25 cellular contexts compared by ENCODE assay signal in the genomic region with DNA sequence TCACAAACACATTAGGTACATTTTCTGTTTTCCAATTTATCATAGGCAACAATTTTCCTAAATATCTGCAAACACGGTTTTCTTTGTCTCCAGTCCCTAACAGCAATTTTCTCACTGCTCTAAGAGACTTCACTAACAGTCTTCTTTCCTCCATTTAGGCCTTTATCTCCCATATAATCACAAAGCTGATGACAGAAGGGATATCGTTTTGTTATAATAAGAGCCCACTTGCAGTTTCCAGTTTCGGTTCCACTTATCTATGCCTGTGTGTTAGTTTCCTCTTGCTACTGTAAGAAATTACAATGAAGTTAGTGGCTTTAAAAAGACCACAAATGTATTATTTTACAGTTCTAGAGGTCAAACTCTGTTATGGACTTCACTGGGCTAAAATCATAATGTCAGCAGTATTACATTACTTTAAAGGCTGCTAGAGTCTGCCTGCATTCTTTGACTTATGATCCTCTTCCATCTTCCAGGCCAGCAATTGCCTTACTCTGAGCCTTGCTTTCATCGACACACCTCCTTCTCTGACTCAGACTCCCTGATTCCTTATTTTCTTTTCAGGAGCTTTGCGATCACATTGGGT.
DNase-seq lines count a peak whose midpoint lies in the region; ATAC-seq and TF ChIP-seq lines count a peak whose summit lies in the region.
"Had no signal": no experiment of that assay in that cellular context is flagged by ENCODE, and none has a peak within 500 bp of the region (broad histone marks: within the 10 kb centered on the region; RNA-seq: fewer than 3 reads in every experiment).

No MANE protein-coding gene starts in this region.

- intact Hi-C loops in activated CD4-positive, alpha-beta T cell treated with anti-CD3 and anti-CD28 coated beads, Interleukin-2, amount 10 ng/mL, durations not matched to agents 24 days and 14 days (cut with micrococcal nuclease): no loop called here

- H3K4me3 ChIP-seq in fibroblast of villous mesenchyme (ENCODE audit: low read depth, low read length): no peak overlapping the region
- H3K4me3 ChIP-seq: lower lobe of right lung, pancreas, thyroid gland had no signal

- no peaks in the 10 kb centered on the region for H3K27me3 Mint-ChIP-seq in HFFc6 (ENCODE audit: insufficient read depth)
- H3K27me3 Mint-ChIP-seq in activated CD4-positive, alpha-beta T cell treated with anti-CD3 and anti-CD28 coated beads, Interleukin-2, amount 10 ng/mL, durations not matched to agents 24 days and 14 days: no peaks in the 10 kb centered on the region
- H3K27me3 Mint-ChIP-seq: activated CD8-positive, alpha-beta T cell treated with anti-CD3 and anti-CD28 coated beads for 36 hours; activated naive CD4-positive, alpha-beta T cell treated with anti-CD3 and anti-CD28 coated beads, Interleukin-2, amount 50 U/mL, for 24 hours; CD4-positive, alpha-beta memory T cell; stimulated activated memory B cell treated with anti-CD40 and anti-IgM and Interleukin-4, amounts not matched to agents 10 μg/mL and 1 μg/mL and 100 μg/mL, for 72 hours; T-helper 17 cell had no signal

- ATAC-seq in HG03159 (IDR thresholded peaks at IDR 0.05; ENCODE audit: unreplicated experiment): no peak
- ATAC-seq: activated CD8-positive, alpha-beta T cell treated with anti-CD3 and anti-CD28 coated beads for 36 hours; activated T-cell treated with anti-CD3 and anti-CD28 coated beads, Interleukin-2, amount 50 U/mL, for 4 hours; lower lobe of right lung; pancreas; Right ventricle myocardium inferior; sciatic nerve; stimulated activated memory B cell treated with anti-CD40 and anti-IgM and Interleukin-4, amounts not matched to agents 10 μg/mL and 1 μg/mL and 100 μg/mL, for 72 hours; T-helper 17 cell had no signal

- peak overlapping the region; percentile 77; the same call in 1 of the 2 replicates for H3K4me3 Mint-ChIP-seq in HFFc6
- no peak overlapping the region for H3K4me3 Mint-ChIP-seq in activated CD4-positive, alpha-beta T cell treated with anti-CD3 and anti-CD28 coated beads, Interleukin-2, amount 10 ng/mL, durations not matched to agents 24 days and 14 days
- H3K4me3 Mint-ChIP-seq: activated CD8-positive, alpha-beta T cell treated with anti-CD3 and anti-CD28 coated beads for 36 hours; activated naive CD4-positive, alpha-beta T cell treated with anti-CD3 and anti-CD28 coated beads, Interleukin-2, amount 50 U/mL, for 24 hours; activated T-cell treated with anti-CD3 and anti-CD28 coated beads, Interleukin-2, amount 50 U/mL, for 4 hours; CD4-positive, alpha-beta memory T cell; H9; stimulated activated memory B cell treated with anti-CD40 and anti-IgM and Interleukin-4, amounts not matched to agents 10 μg/mL and 1 μg/mL and 100 μg/mL, for 72 hours; T-helper 17 cell had no signal

- TF ChIP-seq CTCF in HFFc6 (IDR thresholded peaks at IDR 0.05) (no peak), fibroblast of villous mesenchyme (IDR thresholded peaks at IDR 0.05; ENCODE audit: insufficient read depth, low read depth, low read length) (no peak)

- no peaks in the 10 kb centered on the region for H3K9me3 Mint-ChIP-seq in HFFc6
- H3K9me3 Mint-ChIP-seq in activated CD4-positive, alpha-beta T cell treated with anti-CD3 and anti-CD28 coated beads, Interleukin-2, amount 10 ng/mL, durations not matched to agents 24 days and 14 days: no peaks in the 10 kb centered on the region
- H3K9me3 Mint-ChIP-seq: activated naive CD4-positive, alpha-beta T cell treated with anti-CD3 and anti-CD28 coated beads, Interleukin-2, amount 50 U/mL, for 24 hours; H9 had no signal

- H3K27ac Mint-ChIP-seq in HFFc6: peak overlapping the region; percentile 38; the same call in 1 of the 2 replicates
- H3K27ac Mint-ChIP-seq in activated CD4-positive, alpha-beta T cell treated with anti-CD3 and anti-CD28 coated beads, Interleukin-2, amount 10 ng/mL, durations not matched to agents 24 days and 14 days: no peak overlapping the region
- H3K27ac Mint-ChIP-seq: activated CD8-positive, alpha-beta T cell treated with anti-CD3 and anti-CD28 coated beads for 36 hours; activated naive CD4-positive, alpha-beta T cell treated with anti-CD3 and anti-CD28 coated beads, Interleukin-2, amount 50 U/mL, for 24 hours; CD4-positive, alpha-beta memory T cell; H9; stimulated activated memory B cell treated with anti-CD40 and anti-IgM and Interleukin-4, amounts not matched to agents 10 μg/mL and 1 μg/mL and 100 μg/mL, for 72 hours; T-helper 17 cell had no signal

- H3K36me3 Mint-ChIP-seq in HFFc6 (ENCODE audit: low read depth): no peaks in the 10 kb centered on the region
- no peaks in the 10 kb centered on the region for H3K36me3 Mint-ChIP-seq in activated CD4-positive, alpha-beta T cell treated with anti-CD3 and anti-CD28 coated beads, Interleukin-2, amount 10 ng/mL, durations not matched to agents 24 days and 14 days (ENCODE audit: low read depth)
- H3K36me3 Mint-ChIP-seq: activated naive CD4-positive, alpha-beta T cell treated with anti-CD3 and anti-CD28 coated beads, Interleukin-2, amount 50 U/mL, for 24 hours; CD4-positive, alpha-beta memory T cell; stimulated activated memory B cell treated with anti-CD40 and anti-IgM and Interleukin-4, amounts not matched to agents 10 μg/mL and 1 μg/mL and 100 μg/mL, for 72 hours had no signal

- H3K4me1 Mint-ChIP-seq in HFFc6 (ENCODE audit: low read depth): peaks cover 12% of the 10 kb centered on the region; the same call in 1 of the 2 replicates
- no peaks in the 10 kb centered on the region for H3K4me1 Mint-ChIP-seq in activated CD4-positive, alpha-beta T cell treated with anti-CD3 and anti-CD28 coated beads, Interleukin-2, amount 10 ng/mL, durations not matched to agents 24 days and 14 days
- H3K4me1 Mint-ChIP-seq: activated naive CD4-positive, alpha-beta T cell treated with anti-CD3 and anti-CD28 coated beads, Interleukin-2, amount 50 U/mL, for 24 hours; CD4-positive, alpha-beta memory T cell; H9; stimulated activated memory B cell treated with anti-CD40 and anti-IgM and Interleukin-4, amounts not matched to agents 10 μg/mL and 1 μg/mL and 100 μg/mL, for 72 hours; T-helper 17 cell had no signal

- DNase-seq in HFFc6 (no peak), MV-4-11 (lab: John Stamatoyannopoulos, UW) (peak; percentile 94), RPMI7951 (ENCODE audit: low read depth) (peak; percentile 12), fibroblast of villous mesenchyme (ENCODE audit: low read depth) (peak; percentile 3), GDM1 (lab: John Stamatoyannopoulos, UW) (no peak), activated T-cell treated with anti-CD3 and anti-CD28 coated beads for 4 hours (no peak)
- DNase-seq in activated CD4-positive, alpha-beta T cell treated with anti-CD3 and anti-CD28 coated beads, Interleukin-2, amount 10 ng/mL, durations not matched to agents 24 days and 14 days: no peak
- DNase-seq: activated CD4-positive, CD25-positive, alpha-beta regulatory T cell; activated CD8-positive, alpha-beta T cell treated with anti-CD3 and anti-CD28 coated beads for 36 hours; activated T-cell treated with anti-CD3 and anti-CD28 coated beads, Interleukin-2, amount 50 U/mL, for 4 hours; CD4-positive, alpha-beta memory T cell; DMS53; H9; hypothalamus; lower lobe of right lung; NCI-H1092; NCI-H2029 treated with DMSO at 0.1 percent for 48 hours; pancreas; T-helper 17 cell; thyroid gland had no signal

Comparison
In these comparisons a context has a peak if more than half of its experiments do, and no peak if none do; other contexts are left out.
1. DNase-seq: peak in MV-4-11 (single experiment), RPMI7951 (single experiment) and fibroblast of villous mesenchyme (single experiment); none in HFFc6 (single experiment), GDM1 (single experiment), activated T-cell treated with anti-CD3 and anti-CD28 coated beads for 4 hours (single experiment) and activated CD4-positive, alpha-beta T cell treated with anti-CD3 and anti-CD28 coated beads, Interleukin-2, amount 10 ng/mL, durations not matched to agents 24 days and 14 days (single experiment).